In the genomic region with DNA sequence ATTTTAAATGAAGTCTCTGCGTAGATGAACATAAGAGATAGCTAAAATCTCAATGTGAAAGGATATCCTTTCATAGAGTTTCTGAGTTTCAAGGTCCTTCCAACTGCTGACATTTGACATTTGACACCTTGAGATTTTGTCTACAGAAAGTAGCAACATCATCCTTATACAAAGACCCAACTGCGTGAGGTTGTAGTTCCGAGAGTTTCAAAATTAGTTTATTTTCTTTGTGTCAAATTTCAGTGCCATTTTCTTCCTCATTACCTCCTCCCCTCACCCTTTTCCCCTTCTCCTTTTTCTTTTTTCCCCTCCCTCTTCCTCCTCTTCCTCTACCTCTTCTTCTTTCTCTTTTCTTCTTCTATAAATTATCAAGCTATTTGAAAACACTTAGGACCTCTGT, we compare ENCODE assay signal across 18 cellular contexts. TPM values are rescaled to one million over a fixed set of nuclear protein-coding genes. Genes with fewer than 3 reads are reported as not detected.
A peak's percentile ranks its signal among the peaks of the same experiment; 100 is the strongest.
DNase-seq lines count a peak whose midpoint lies in the region; ATAC-seq, FAIRE-seq and TF ChIP-seq lines count a peak whose summit lies in the region.
"Had no signal": no experiment of that assay in that cellular context is flagged by ENCODE, and none has a peak within 500 bp of the region (broad histone marks: within the 10 kb centered on the region; RNA-seq: fewer than 3 reads in every experiment).

No MANE protein-coding gene starts in this region.

- H3K9me3 Mint-ChIP-seq in CD4-positive, alpha-beta T cell, result no peaks in the 10 kb centered on the region
- H3K9me3 Mint-ChIP-seq: CD8-positive, alpha-beta T cell had no signal

- H3K9me1 ChIP-seq in K562 (ENCODE audit: control insufficient read depth, insufficient read depth, low read length), result no peaks in the 10 kb centered on the region

- H3K27ac Mint-ChIP-seq in CD4-positive, alpha-beta T cell, result no peak overlapping the region
- H3K27ac Mint-ChIP-seq: B cell; CD8-positive, alpha-beta T cell had no signal

- no peak overlapping the region for H3K9ac ChIP-seq in SU-DHL-6 (ENCODE audit: low read length)
- H3K9ac ChIP-seq in K562 (ENCODE audit: insufficient read depth in 1 of 2, low read depth in 2 of 2, low read length in 2 of 2), result no peak overlapping the region

- TF ChIP-seq POLR2A in K562 (conservative IDR thresholded peaks at IDR 0.05), result no peak

- TF ChIP-seq RAD21 in K562 (CRISPR knock-in tag; conservative IDR thresholded peaks at IDR 0.05 in 1 of 2, IDR thresholded peaks at IDR 0.05 in 1 of 2), result no peak

- H3K9me3 ChIP-seq in SU-DHL-6 (ENCODE audit: insufficient read depth, low read length) (no peaks in the 10 kb centered on the region), K562 (replicated peaks; ENCODE audit: control insufficient read depth, insufficient read depth, low read depth, low read length) (no peaks in the 10 kb centered on the region)
- H3K9me3 ChIP-seq in CD4-positive, alpha-beta T cell (ENCODE audit: control insufficient read depth, low read length), result no peaks in the 10 kb centered on the region

- H3K4me2 ChIP-seq in SU-DHL-6 (ENCODE audit: low read depth, low read length, poor library complexity, severe bottlenecking), result peak overlapping the region; percentile 63
- no peak overlapping the region for H3K4me2 ChIP-seq in K562 (ENCODE audit: insufficient read depth, low read length)

- no peaks in the 10 kb centered on the region for H3K9me2 ChIP-seq in SU-DHL-6 (replicated peaks; ENCODE audit: insufficient read depth, low read length)

- intact Hi-C loops in K562 (cut with micrococcal nuclease), result no loop called here
- intact Hi-C loops in CD4-positive, alpha-beta T cell (cut with DNase I, micrococcal nuclease), result no loop called here

- no peak overlapping the region for H3K4me3 ChIP-seq in GM12865 (ENCODE audit: low read depth, low read length)
- no peak overlapping the region for H3K4me3 ChIP-seq in SU-DHL-6 (ENCODE audit: insufficient read depth, low read length, poor library complexity, severe bottlenecking)
- H3K4me3 ChIP-seq in K562, result no peak overlapping the region

- peaks cover 11% of the 10 kb centered on the region for H3K4me1 Mint-ChIP-seq in CD4-positive, alpha-beta T cell (ENCODE audit: low read depth)

- TF ChIP-seq CTCF in GM12865 (IDR thresholded peaks at IDR 0.05; ENCODE audit: insufficient read depth, low read depth, low read length, missing control alignments) (no peak), SU-DHL-6 (IDR thresholded peaks at IDR 0.05; ENCODE audit: insufficient read depth, low read length, poor library complexity, severe bottlenecking) (no peak), K562 (IDR thresholded peaks at IDR 0.05 in 2 of 3, conservative IDR thresholded peaks at IDR 0.05 in 1 of 3; ENCODE audit: insufficient read depth in 2 of 3, low read depth in 1 of 3, low read length in 3 of 3) (no peak)
- TF ChIP-seq CTCF in CD4-positive, alpha-beta T cell (IDR thresholded peaks at IDR 0.05), result no peak

- no peaks in the 10 kb centered on the region for H3K36me3 ChIP-seq in SU-DHL-6 (ENCODE audit: low read length)
- H3K36me3 ChIP-seq in K562 (ENCODE audit: control insufficient read depth, insufficient read depth, low read length), result no peaks in the 10 kb centered on the region

- H2AFZ ChIP-seq in SU-DHL-6 (ENCODE audit: low read depth, low read length, severe bottlenecking) (peak overlapping the region; percentile 7), K562 (ENCODE audit: low read depth, low read length) (no peak overlapping the region)

- H3K79me2 ChIP-seq in SU-DHL-6 (ENCODE audit: insufficient read depth, low read length) (no peaks in the 10 kb centered on the region), K562 (ENCODE audit: control insufficient read depth, insufficient read depth, low read length) (no peaks in the 10 kb centered on the region)

- 3% methylated on average over 3 of the region's 3 CpGs for WGBS in K562 (ENCODE audit: insufficient coverage, low coverage, missing lambda C conversion rate)

- no TSS peak for BruUV-seq in K562 (replicated peaks; lab: Mats Ljungman, UMichigan)

- no peak for FAIRE-seq in K562 (lab: Jason Lieb, UNC)
- FAIRE-seq: D721Med, H54 had no signal

- H4K20me1 ChIP-seq in SU-DHL-6 (ENCODE audit: low read depth, low read length), result no peaks in the 10 kb centered on the region
- H4K20me1 ChIP-seq in K562 (replicated peaks; ENCODE audit: control insufficient read depth, insufficient read depth, low read length), result no peaks in the 10 kb centered on the region

- no peak overlapping the region for H3K4me3 Mint-ChIP-seq in CD4-positive, alpha-beta T cell
- H3K4me3 Mint-ChIP-seq: B cell; CD8-positive, alpha-beta T cell had no signal

- no peak for TF ChIP-seq EP300 in K562 (IDR thresholded peaks at IDR 0.05; ENCODE audit: low read length)

- no peaks in the 10 kb centered on the region for H3K27me3 ChIP-seq in SU-DHL-6 (ENCODE audit: low read length)
- H3K27me3 ChIP-seq in K562 (ENCODE audit: control insufficient read depth in 2 of 2, insufficient read depth in 2 of 2, low read length in 2 of 2), result no peaks in the 10 kb centered on the region
- no peaks in the 10 kb centered on the region for H3K27me3 ChIP-seq in CD4-positive, alpha-beta T cell (ENCODE audit: control insufficient read depth, insufficient read depth, low read length)

- POLR2A ChIA-PET in K562 (lab: Yijun Ruan, JAX), result interaction anchor here (0.7 to 0.9 kb wide), 2 partner anchors 32 to 182 kb away, joined by 3 to 4 read pairs; no protein-coding TSS in a partner anchor
- POLR2A ChIA-PET in CD4-positive, alpha-beta T cell (lab: Charles Lee), result no interaction called here

- ATAC-seq in K562, result no peak
- no peak for ATAC-seq in CD4-positive, alpha-beta T cell (ENCODE audit: poor library complexity)
- ATAC-seq: CD8-positive, alpha-beta T cell had no signal

- H3K36me3 Mint-ChIP-seq in CD4-positive, alpha-beta T cell (ENCODE audit: low read depth), result no peaks in the 10 kb centered on the region
- H3K36me3 Mint-ChIP-seq: CD8-positive, alpha-beta T cell had no signal

- DNase-seq in NCI-H2171 treated with DMSO at 0.1 percent for 48 hours (lab: John Stamatoyannopoulos, UW) (peak; percentile 17), NCI-H2171 (lab: John Stamatoyannopoulos, UW) (no peak), GM12865 (ENCODE audit: low read depth) (peak; percentile 65), K562 (ENCODE audit: extremely low read depth in 1 of 4, low spot score in 3 of 4) (no peak), GOT3 (lab: John Stamatoyannopoulos, UW) (no peak), NCI-H2107 treated with DMSO at 0.1 percent for 48 hours (lab: John Stamatoyannopoulos, UW; ENCODE audit: unreplicated experiment) (no peak)
- DNase-seq in CD4-positive, alpha-beta T cell, result no peak
- DNase-seq: CD8-positive, alpha-beta T cell; MM.1S; NCI-H1694; NCI-H446; SIG-M5 had no signal

- H3F3A ChIP-seq in SU-DHL-6 (ENCODE audit: insufficient read depth), result peaks cover 48% of the 10 kb centered on the region

- H3K27me3 Mint-ChIP-seq in CD4-positive, alpha-beta T cell, result no peaks in the 10 kb centered on the region
- H3K27me3 Mint-ChIP-seq: B cell had no signal

- H3K27ac ChIP-seq in SU-DHL-6 (ENCODE audit: low read depth, low read length) (peak overlapping the region; percentile 96), K562 (ENCODE audit: extremely low read depth, low read depth, low read length) (no peak overlapping the region)
- H3K27ac ChIP-seq in CD4-positive, alpha-beta T cell (ENCODE audit: low read depth, low read length), result no peak overlapping the region
- H3K27ac ChIP-seq: 22Rv1 had no signal

- H3K4me1 ChIP-seq in K562 (replicated peaks in 1 of 2; ENCODE audit: control insufficient read depth in 2 of 2, insufficient read depth in 2 of 2, low read length in 2 of 2), result peaks cover 0 to 3% of the 10 kb centered on the region in 2 experiments; a peak in 2 of 5 replicates

- CTCF ChIA-PET in K562 (lab: Yijun Ruan, JAX; ENCODE audit: low intra/inter-chr PET ratio), result no interaction called here
- CTCF ChIA-PET in CD4-positive, alpha-beta T cell (lab: Charles Lee), result interaction anchor here (1.0 kb wide), 1 partner anchor 66 kb away, joined by 3 read pairs; no protein-coding TSS in a partner anchor

- in situ Hi-C loops in K562 (cut with MboI), result no loop called here

TF ChIP-seq in K562, 482 proteins besides CTCF, POLR2A, EP300 and RAD21:
- TF ChIP-seq, protein P1, sequence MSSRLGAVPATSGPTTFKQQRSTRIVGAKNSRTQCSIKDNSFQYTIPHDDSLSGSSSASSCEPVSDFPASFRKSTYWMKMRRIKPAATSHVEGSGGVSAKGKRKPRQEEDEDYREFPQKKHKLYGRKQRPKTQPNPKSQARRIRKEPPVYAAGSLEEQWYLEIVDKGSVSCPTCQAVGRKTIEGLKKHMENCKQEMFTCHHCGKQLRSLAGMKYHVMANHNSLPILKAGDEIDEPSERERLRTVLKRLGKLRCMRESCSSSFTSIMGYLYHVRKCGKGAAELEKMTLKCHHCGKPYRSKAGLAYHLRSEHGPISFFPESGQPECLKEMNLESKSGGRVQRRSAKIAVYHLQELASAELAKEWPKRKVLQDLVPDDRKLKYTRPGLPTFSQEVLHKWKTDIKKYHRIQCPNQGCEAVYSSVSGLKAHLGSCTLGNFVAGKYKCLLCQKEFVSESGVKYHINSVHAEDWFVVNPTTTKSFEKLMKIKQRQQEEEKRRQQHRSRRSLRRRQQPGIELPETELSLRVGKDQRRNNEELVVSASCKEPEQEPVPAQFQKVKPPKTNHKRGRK (tag; IDR thresholded peaks at IDR 0.05), result peak; percentile 60
- no peak for TF ChIP-seq GTF2A2 (tag; IDR thresholded peaks at IDR 0.05)

RNA-seq across cellular contexts. Expression of gene BATF, which starts 26.9 kb away (rescaled TPM):
- total RNA-seq in K562 (2011; cell fraction: chromatin; rRNA removed; ENCODE audit: low replicate concordance), result not detected in 2 replicates
- 0.50 TPM in 1 of 2 replicates, not detected in the other for total RNA-seq in K562 (2011; cell fraction: nucleolus; rRNA removed)
- not detected in 2 replicates for total RNA-seq in K562 (2011; cell fraction: nucleoplasm; rRNA removed)
- total RNA-seq in K562 (2014; rRNA removed), result 1.0 and 3.4 TPM in 2 replicates
- 0.26 TPM in 1 of 2 replicates, not detected in the other for total RNA-seq in K562 (2014; rRNA removed; fragmentation: Illumina TruSeq; extraction: Trizol)
- total RNA-seq in K562 (2015; rRNA removed; fragmentation: Illumina TruSeq; extraction: Trizol), result 2.1 and 2.9 TPM in 2 replicates
- total RNA-seq in K562 (2021), result 0.31 and 0.49 TPM in 2 replicates
- 0.32 TPM in 1 of 2 replicates, not detected in the other for polyA plus RNA-seq in K562 (2011; rRNA removed)
- polyA plus RNA-seq in K562 (2011; cell fraction: cytosol; rRNA removed), result 0.31 and 0.58 TPM in 2 replicates
- not detected in 2 replicates for polyA plus RNA-seq in K562 (2011; cell fraction: nucleus; rRNA removed)
- polyA plus RNA-seq in K562 (2012), result 1.8 and 2.3 TPM in 2 replicates
- polyA plus RNA-seq in K562 (2014; fragmentation: Illumina TruSeq; extraction: Trizol), result 0.55 and 1.1 TPM in 2 replicates
- under 1 TPM; 0.13 to 0.28 TPM for polyA plus RNA-seq in K562 (2014; fragmentation: Nextera tagmentation; extraction: Ambion mirVana)
- polyA plus RNA-seq in K562 (2014; rRNA removed), result 1.0 and 1.3 TPM in 2 replicates
- not detected in 2 replicates for polyA minus RNA-seq in K562 (2011; rRNA and poly(A)+ RNA removed)
- polyA minus RNA-seq in K562 (2011; cell fraction: cytosol; rRNA and poly(A)+ RNA removed), result not detected in 2 replicates
- not detected in 2 replicates for polyA minus RNA-seq in K562 (2011; cell fraction: nucleus; rRNA and poly(A)+ RNA removed)
- total RNA-seq in CD4-positive, alpha-beta T cell, result 1 to 10 TPM; 6.7 to 7.8 TPM
- polyA plus RNA-seq: AG04450 had no signal

Comparison
In these comparisons a context has a peak if more than half of its experiments do, and no peak if none do; other contexts are left out.
1. DNase-seq: peak in NCI-H2171 treated with DMSO at 0.1 percent for 48 hours (single experiment) and GM12865 (single experiment); none in NCI-H2171 (single experiment), K562 (0 of 4), GOT3 (single experiment), CD4-positive, alpha-beta T cell (0 of 10) and NCI-H2107 treated with DMSO at 0.1 percent for 48 hours (single experiment).